In the genomic region with DNA sequence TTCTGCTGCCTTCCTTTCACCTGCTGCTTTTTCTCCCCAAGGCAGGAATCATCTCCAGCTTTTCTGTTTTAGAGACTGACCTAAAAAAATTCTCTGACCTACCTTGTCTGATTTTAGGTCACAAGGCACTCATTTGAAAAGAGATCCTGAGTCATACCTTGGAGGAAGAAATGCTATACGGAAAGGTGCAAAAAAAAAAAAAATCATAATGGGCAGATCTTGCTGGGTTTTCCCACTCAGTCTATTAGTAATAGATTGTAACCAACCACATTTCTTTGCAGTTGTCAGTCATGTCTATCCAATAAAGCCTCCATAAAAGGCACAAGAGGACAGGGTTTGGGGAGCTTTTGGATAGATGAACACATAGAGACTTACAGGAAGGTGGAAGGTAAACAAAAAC, we compare ENCODE assay signal across 14 cellular contexts.
"Had no signal": no experiment of that assay in that cellular context is flagged by ENCODE, and none has a peak within 500 bp of the region (broad histone marks: within the 10 kb centered on the region; RNA-seq: fewer than 3 reads in every experiment).

No MANE protein-coding gene starts in this region.

- H3K4me1 Mint-ChIP-seq: activated CD4-positive, alpha-beta memory T cell treated with anti-CD3 and anti-CD28 coated beads, Interleukin-2, amount 10 ng/mL, durations not matched to agents 7 days and 5 days; activated CD8-positive, alpha-beta memory T cell treated with anti-CD3 and anti-CD28 coated beads, Interleukin-2, amount 10 ng/mL, durations not matched to agents 7 days and 5 days; endodermal cell had no signal

- ATAC-seq: activated CD8-positive, alpha-beta memory T cell treated with anti-CD3 and anti-CD28 coated beads, Interleukin-2, amount 10 ng/mL, durations not matched to agents 7 days and 5 days; gastroesophageal sphincter; naive thymus-derived CD8-positive, alpha-beta T cell; pancreas; right lobe of liver had no signal

- H3K9me3 Mint-ChIP-seq: activated CD4-positive, alpha-beta memory T cell treated with anti-CD3 and anti-CD28 coated beads, Interleukin-2, amount 10 ng/mL, durations not matched to agents 7 days and 5 days had no signal

- H3K27ac Mint-ChIP-seq: activated CD4-positive, alpha-beta memory T cell treated with anti-CD3 and anti-CD28 coated beads, Interleukin-2, amount 10 ng/mL, durations not matched to agents 7 days and 5 days; activated CD8-positive, alpha-beta memory T cell treated with anti-CD3 and anti-CD28 coated beads, Interleukin-2, amount 10 ng/mL, durations not matched to agents 7 days and 5 days; activated naive CD4-positive, alpha-beta T cell treated with anti-CD3 and anti-CD28 coated beads for 36 hours; endodermal cell had no signal

- H3K27me3 Mint-ChIP-seq: activated CD4-positive, alpha-beta memory T cell treated with anti-CD3 and anti-CD28 coated beads, Interleukin-2, amount 10 ng/mL, durations not matched to agents 7 days and 5 days; activated CD8-positive, alpha-beta memory T cell treated with anti-CD3 and anti-CD28 coated beads, Interleukin-2, amount 10 ng/mL, durations not matched to agents 7 days and 5 days; naive thymus-derived CD8-positive, alpha-beta T cell had no signal

- H3K4me3 Mint-ChIP-seq: activated CD4-positive, alpha-beta memory T cell treated with anti-CD3 and anti-CD28 coated beads, Interleukin-2, amount 10 ng/mL, durations not matched to agents 7 days and 5 days; activated CD8-positive, alpha-beta memory T cell treated with anti-CD3 and anti-CD28 coated beads, Interleukin-2, amount 10 ng/mL, durations not matched to agents 7 days and 5 days; activated naive CD4-positive, alpha-beta T cell treated with anti-CD3 and anti-CD28 coated beads for 36 hours; endodermal cell; naive thymus-derived CD8-positive, alpha-beta T cell had no signal

- DNase-seq: activated CD4-positive, alpha-beta memory T cell treated with anti-CD3 and anti-CD28 coated beads, Interleukin-2, amount 10 ng/mL, durations not matched to agents 7 days and 5 days; activated CD4-positive, alpha-beta T cell treated with anti-CD3 and anti-CD28 coated beads for 48 hours; activated CD8-positive, alpha-beta memory T cell treated with anti-CD3 and anti-CD28 coated beads, Interleukin-2, amount 10 ng/mL, durations not matched to agents 7 days and 5 days; activated naive CD4-positive, alpha-beta T cell treated with anti-CD3 and anti-CD28 coated beads for 36 hours; dorsolateral prefrontal cortex; endodermal cell; erythroblast; mesendoderm; naive thymus-derived CD8-positive, alpha-beta T cell; pancreas; right lobe of liver; stimulated activated CD4-positive, alpha-beta T cell treated with anti-CD3 and anti-CD28 coated beads, Interleukin-4, amount 100 ng/mL, for 24 hours; stimulated activated naive CD4-positive, alpha-beta T cell had no signal
